In genomic region chr2:5145053-5145452, GRCh38 we compare ENCODE assay signal across 16 cellular contexts.
DNase-seq lines count a peak whose midpoint lies in the region; ATAC-seq and TF ChIP-seq lines count a peak whose summit lies in the region.
"Had no signal": no experiment of that assay in that cellular context is flagged by ENCODE, and none has a peak within 500 bp of the region (broad histone marks: within the 10 kb centered on the region; RNA-seq: fewer than 3 reads in every experiment).

No MANE protein-coding gene starts in this region.

- ATAC-seq in gastroesophageal sphincter (peak; percentile 31), HG03571 (IDR thresholded peaks at IDR 0.05; ENCODE audit: unreplicated experiment) (no peak)
- ATAC-seq: A549; CD8-positive, alpha-beta T cell had no signal

- peaks cover 0 to 8% (median 0%) of the 10 kb centered on the region in 3 donors for H3K4me1 ChIP-seq in gastroesophageal sphincter
- H3K4me1 ChIP-seq: A549; BLaER1 treated with 17β-estradiol and CSF1 and Interleukin-3, amounts not matched to agents 10 nM and 100 nM; Caco-2 had no signal

- TF ChIP-seq POLR2A in gastroesophageal sphincter (IDR thresholded peaks at IDR 0.05): no peak

- no peak for TF ChIP-seq EP300 in gastroesophageal sphincter (IDR thresholded peaks at IDR 0.05)

- WGBS in gastroesophageal sphincter (ENCODE audit: low coverage in 1 of 2), 2 donors: 11 to 52% methylated on average over 8 of the region's 8 CpGs

- H3K4me3 ChIP-seq in gastroesophageal sphincter: no peak overlapping the region
- H3K4me3 ChIP-seq: A549; BLaER1 treated with 17β-estradiol and CSF1 and Interleukin-3, amounts not matched to agents 10 nM and 100 nM had no signal

- H3K27ac ChIP-seq in gastroesophageal sphincter: peak overlapping the region in 3 of 4 donors; percentile 24 to 64 (median 58)
- H3K27ac ChIP-seq: 22Rv1; A549; BLaER1 treated with 17β-estradiol and CSF1 and Interleukin-3, amounts not matched to agents 10 nM and 100 nM; C4-2B had no signal

- no peaks in the 10 kb centered on the region for H3K36me3 ChIP-seq in gastroesophageal sphincter
- H3K36me3 ChIP-seq: BLaER1 treated with 17β-estradiol and CSF1 and Interleukin-3, amounts not matched to agents 10 nM and 100 nM had no signal

- DNase-seq in NCI-H1417 (lab: John Stamatoyannopoulos, UW) (peak in 2 of 3 experiments; percentile 12 to 65), NCI-H1417 treated with DMSO at 0.1 percent for 48 hours (lab: John Stamatoyannopoulos, UW) (no peak), SK-N-DZ (ENCODE audit: low spot score) (peak; percentile 24)
- DNase-seq: AML-193; Caco-2; Calu3; CD4-positive, alpha-beta T cell; CD8-positive, alpha-beta T cell; DMS79 treated with DMSO at 0.1 percent for 48 hours; GF-D8 had no signal

- peaks cover 0 to 13% (median 0%) of the 10 kb centered on the region in 3 donors for H3K9me3 ChIP-seq in gastroesophageal sphincter
- H3K9me3 ChIP-seq: Caco-2 had no signal

- H3K27me3 ChIP-seq in gastroesophageal sphincter: no peaks in the 10 kb centered on the region
- H3K27me3 ChIP-seq: BLaER1 treated with 17β-estradiol and CSF1 and Interleukin-3, amounts not matched to agents 10 nM and 100 nM had no signal

- TF ChIP-seq CTCF in gastroesophageal sphincter (IDR thresholded peaks at IDR 0.05): no peak
